Comparison of ENCODE assay signal across 1 cellular context in genomic region chr7:112940314-112940732, GRCh38.
TF ChIP-seq lines count a peak whose summit lies in the region.

No MANE protein-coding gene starts in this region.

TF ChIP-seq in GM23338, 12 proteins besides CTCF, POLR2A, EP300 and RAD21 (continued from another document):
- TF ChIP-seq CREB1 (CRISPR knock-in tag; IDR thresholded peaks at IDR 0.05; ENCODE audit: low read depth) (no peak; the same call in 1 of the 2 replicates), ZNF462 (CRISPR knock-in tag; IDR thresholded peaks at IDR 0.05) (no peak), NANOG (IDR thresholded peaks at IDR 0.05; ENCODE audit: borderline replicate concordance) (no peak), POLR2AphosphoS5 (IDR thresholded peaks at IDR 0.05; ENCODE audit: low read depth) (no peak; the same call in none of the 2 replicates), STAT1 (IDR thresholded peaks at IDR 0.05; ENCODE audit: unreplicated experiment) (no peak), EZH2phosphoT487 (IDR thresholded peaks at IDR 0.05; ENCODE audit: unreplicated experiment) (no peak), EZH2 (IDR thresholded peaks at IDR 0.05; ENCODE audit: low read depth, unreplicated experiment) (no peak)
- TF ChIP-seq, protein P1, sequence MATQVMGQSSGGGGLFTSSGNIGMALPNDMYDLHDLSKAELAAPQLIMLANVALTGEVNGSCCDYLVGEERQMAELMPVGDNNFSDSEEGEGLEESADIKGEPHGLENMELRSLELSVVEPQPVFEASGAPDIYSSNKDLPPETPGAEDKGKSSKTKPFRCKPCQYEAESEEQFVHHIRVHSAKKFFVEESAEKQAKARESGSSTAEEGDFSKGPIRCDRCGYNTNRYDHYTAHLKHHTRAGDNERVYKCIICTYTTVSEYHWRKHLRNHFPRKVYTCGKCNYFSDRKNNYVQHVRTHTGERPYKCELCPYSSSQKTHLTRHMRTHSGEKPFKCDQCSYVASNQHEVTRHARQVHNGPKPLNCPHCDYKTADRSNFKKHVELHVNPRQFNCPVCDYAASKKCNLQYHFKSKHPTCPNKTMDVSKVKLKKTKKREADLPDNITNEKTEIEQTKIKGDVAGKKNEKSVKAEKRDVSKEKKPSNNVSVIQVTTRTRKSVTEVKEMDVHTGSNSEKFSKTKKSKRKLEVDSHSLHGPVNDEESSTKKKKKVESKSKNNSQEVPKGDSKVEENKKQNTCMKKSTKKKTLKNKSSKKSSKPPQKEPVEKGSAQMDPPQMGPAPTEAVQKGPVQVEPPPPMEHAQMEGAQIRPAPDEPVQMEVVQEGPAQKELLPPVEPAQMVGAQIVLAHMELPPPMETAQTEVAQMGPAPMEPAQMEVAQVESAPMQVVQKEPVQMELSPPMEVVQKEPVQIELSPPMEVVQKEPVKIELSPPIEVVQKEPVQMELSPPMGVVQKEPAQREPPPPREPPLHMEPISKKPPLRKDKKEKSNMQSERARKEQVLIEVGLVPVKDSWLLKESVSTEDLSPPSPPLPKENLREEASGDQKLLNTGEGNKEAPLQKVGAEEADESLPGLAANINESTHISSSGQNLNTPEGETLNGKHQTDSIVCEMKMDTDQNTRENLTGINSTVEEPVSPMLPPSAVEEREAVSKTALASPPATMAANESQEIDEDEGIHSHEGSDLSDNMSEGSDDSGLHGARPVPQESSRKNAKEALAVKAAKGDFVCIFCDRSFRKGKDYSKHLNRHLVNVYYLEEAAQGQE (IDR thresholded peaks at IDR 0.05; ENCODE audit: unreplicated experiment), result no peak
TF ChIP-seq in GM23338: peak in this region for 0.
